23 cellular contexts compared by ENCODE assay signal in the genomic region with DNA sequence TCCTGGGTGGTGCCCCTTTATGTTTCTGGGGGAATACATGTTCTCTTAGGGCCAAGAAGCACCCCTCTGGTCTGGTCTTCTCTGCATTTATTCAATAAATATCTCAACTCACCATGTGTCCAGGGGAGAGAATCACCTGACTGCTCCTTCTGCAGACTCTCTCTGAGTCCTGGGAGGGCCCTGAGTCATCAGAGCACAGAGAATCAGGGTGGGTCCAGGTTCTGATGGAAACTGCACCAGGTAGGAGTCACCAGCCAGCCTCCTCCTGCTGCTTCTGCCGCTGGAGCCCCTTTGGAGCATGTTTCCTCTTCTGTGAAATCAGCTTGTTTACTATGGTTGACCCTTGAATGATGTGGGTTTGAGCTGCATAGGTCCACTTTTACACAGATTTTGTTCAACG.
DNase-seq lines count a peak whose midpoint lies in the region; ATAC-seq, FAIRE-seq and TF ChIP-seq lines count a peak whose summit lies in the region.
"Had no signal": no experiment of that assay in that cellular context is flagged by ENCODE, and none has a peak within 500 bp of the region (broad histone marks: within the 10 kb centered on the region; RNA-seq: fewer than 3 reads in every experiment).

No MANE protein-coding gene starts in this region.

- DNase-seq in M059J (ENCODE audit: low read depth) (peak; percentile 22), bronchial epithelial cell (ENCODE audit: low read depth) (peak; percentile 64), foreskin keratinocyte (peak in 1 of 2 donors; percentile 52), NCI-H2171 (lab: John Stamatoyannopoulos, UW) (no peak), right atrium auricular region (ENCODE audit: low spot score) (no peak), AG20443 (ENCODE audit: low spot score) (no peak)
- DNase-seq: Calu3, DMS79 treated with DMSO at 0.1 percent for 48 hours, GF-D8, KBM-7, MM.1S, NCI-H1417, NCI-H1694, NCI-H2029 treated with DMSO at 0.1 percent for 48 hours, NCI-H2227 treated with DMSO at 0.1 percent for 48 hours, NCI-H510A, NCI-H69, SJCRH30 had no signal

- ATAC-seq in foreskin keratinocyte: peak; percentile 60
- ATAC-seq in HG03139 (IDR thresholded peaks at IDR 0.05; ENCODE audit: unreplicated experiment): no peak
- ATAC-seq: Right ventricle myocardium inferior, SK-N-SH treated with all-trans-retinoic acid at 6 μM for 48 hours had no signal

- H3K9me3 ChIP-seq in right atrium auricular region: no peaks in the 10 kb centered on the region
- H3K9me3 ChIP-seq: SJCRH30 had no signal

- H3K4me3 ChIP-seq in bronchial epithelial cell (ENCODE audit: low read depth, low read length) (no peak overlapping the region), right atrium auricular region (no peak overlapping the region)
- H3K4me3 ChIP-seq: SJCRH30 had no signal

- H3K27ac ChIP-seq in foreskin keratinocyte: no peak overlapping the region
- no peak overlapping the region for H3K27ac ChIP-seq in right atrium auricular region
- H3K27ac ChIP-seq: SJCRH30 had no signal

- no peak for TF ChIP-seq CTCF in bronchial epithelial cell (IDR thresholded peaks at IDR 0.05; ENCODE audit: insufficient read depth, low read length, severe bottlenecking)
- no peak for TF ChIP-seq CTCF in foreskin keratinocyte (conservative IDR thresholded peaks at IDR 0.05)
- no peak for TF ChIP-seq CTCF in right atrium auricular region (IDR thresholded peaks at IDR 0.05)

- H3K36me3 ChIP-seq in bronchial epithelial cell (ENCODE audit: control insufficient read depth, insufficient read depth, low read length): no peaks in the 10 kb centered on the region
- no peaks in the 10 kb centered on the region for H3K36me3 ChIP-seq in right atrium auricular region
- H3K36me3 ChIP-seq: SJCRH30 had no signal

- H3K4me1 ChIP-seq in foreskin keratinocyte (peaks cover 3% of the 10 kb centered on the region), right atrium auricular region (peaks cover 0 to 4% of the 10 kb centered on the region in 2 donors)
- H3K4me1 ChIP-seq: SJCRH30 had no signal

- H3K27me3 ChIP-seq in bronchial epithelial cell (ENCODE audit: control insufficient read depth, insufficient read depth, low read length) (no peaks in the 10 kb centered on the region), foreskin keratinocyte (no peaks in the 10 kb centered on the region), right atrium auricular region (no peaks in the 10 kb centered on the region)
- H3K27me3 ChIP-seq: SJCRH30 had no signal

- no peak for FAIRE-seq in bronchial epithelial cell (lab: Jason Lieb, UNC)
- FAIRE-seq: GM12891, RCC 7860 had no signal

Comparison
In these comparisons a context has a peak if more than half of its experiments do, and no peak if none do; other contexts are left out.
1. DNase-seq: peak in M059J (single experiment) and bronchial epithelial cell (single experiment); none in NCI-H2171 (single experiment), right atrium auricular region (single experiment) and AG20443 (single experiment).